ENCODE assay signal across 8 cellular contexts in the genomic region with DNA sequence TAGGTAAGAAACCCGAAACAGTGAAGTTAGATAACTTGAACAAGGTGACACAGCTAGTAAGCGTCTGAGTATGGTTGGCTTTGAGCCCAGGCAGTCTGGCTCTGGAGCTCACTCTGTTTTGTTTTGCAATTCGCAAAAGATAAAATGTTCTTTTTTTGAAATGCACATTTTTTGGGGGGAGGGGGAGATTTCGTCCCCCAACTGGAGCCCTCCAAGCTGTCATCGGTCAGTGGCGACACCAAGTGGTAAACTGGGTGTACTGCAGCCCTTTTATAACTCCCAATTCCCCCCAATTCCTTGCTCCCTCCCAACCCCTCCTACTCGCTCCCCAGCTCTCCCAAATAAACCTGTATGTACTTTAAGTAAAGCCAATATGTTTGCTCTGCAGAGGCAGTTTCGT. TPM values are rescaled to one million over a fixed set of nuclear protein-coding genes. Genes with fewer than 3 reads are reported as not detected.
DNase-seq lines count a peak whose midpoint lies in the region; TF ChIP-seq lines count a peak whose summit lies in the region.

No MANE protein-coding gene starts in this region.

- H3F3A ChIP-seq in PC-9 (ENCODE audit: insufficient read depth, low read depth): no peaks in the 10 kb centered on the region

- CTCF ChIA-PET in AG04449 (lab: Yijun Ruan, JAX) (interaction anchor here (0.6 to 3.9 kb wide), 15 partner anchors 8 to 984 kb away, joined by 3 to 23 read pairs (median 3); partner anchors contain the start of gene AKAP4), PC-9 (lab: Charles Lee) (no interaction called here)

- H3K9me3 ChIP-seq in PC-9 (ENCODE audit: insufficient read depth, low read depth) (no peaks in the 10 kb centered on the region), vagina (no peaks in the 10 kb centered on the region)

- intact Hi-C loops in PC-9 (cut with micrococcal nuclease; ENCODE audit: unreplicated experiment) (loop anchor here (5.0 to 10.0 kb wide), 3 partner anchors 165 to 663 kb away; partner anchors contain the start of genes AKAP4 and CCNB3), vagina (cut with DNase I) (loop anchor here (5.0 kb wide), 1 partner anchor 283 kb away; the partner anchor contains the start of genes AKAP4 and CCNB3)

- H3K36me3 ChIP-seq in PC-9 (ENCODE audit: low read depth): no peaks in the 10 kb centered on the region
- no peaks in the 10 kb centered on the region for H3K36me3 ChIP-seq in vagina

- H3K79me2 ChIP-seq in PC-9 (ENCODE audit: low read depth): no peaks in the 10 kb centered on the region

- no peak for DNase-seq in AG04449 (ENCODE audit: low read depth, low spot score)
- DNase-seq in GM10266 (ENCODE audit: extremely low spot score): peak; percentile 4
- DNase-seq in PC-9: no peak
- peak; percentile 35 for DNase-seq in cerebellum (ENCODE audit: low spot score)
- DNase-seq in lung microvascular endothelial cell (ENCODE audit: low read depth in 2 of 2): peak; percentile 5 to 43
- DNase-seq in vagina (ENCODE audit: extremely low spot score in 2 of 2): no peak
- no peak for DNase-seq in OCI-M2 (lab: John Stamatoyannopoulos, UW; ENCODE audit: unreplicated experiment)
- no peak for DNase-seq in MV-4-11 (lab: John Stamatoyannopoulos, UW)

- no peak for TF ChIP-seq POLR2A in vagina (IDR thresholded peaks at IDR 0.05)

- BruUV-seq in PC-9 (replicated peaks; lab: Mats Ljungman, UMichigan): no TSS peak

- H3K4me3 ChIP-seq in AG04449 (ENCODE audit: low read depth, low read length) (no peak overlapping the region), PC-9 (no peak overlapping the region), vagina (no peak overlapping the region)

- H3K27ac ChIP-seq in PC-9: no peak overlapping the region
- no peak overlapping the region for H3K27ac ChIP-seq in vagina

- POLR2A ChIA-PET in AG04449 (lab: Yijun Ruan, JAX) (no interaction called here), PC-9 (lab: Charles Lee; ENCODE audit: unreplicated experiment) (interaction anchor here (0.6 kb wide), 1 partner anchor 67 kb away, joined by 6 read pairs; no protein-coding TSS in a partner anchor)

- H3K9me2 ChIP-seq in PC-9 (ENCODE audit: insufficient read depth): no peaks in the 10 kb centered on the region

- H3K4me1 ChIP-seq in PC-9 (replicated peaks; ENCODE audit: insufficient read depth) (no peaks in the 10 kb centered on the region), vagina (peaks cover 6% of the 10 kb centered on the region)

- TF ChIP-seq CTCF in AG04449 (IDR thresholded peaks at IDR 0.05; ENCODE audit: insufficient read depth, low read length, missing control alignments) (peak; percentile 57), GM10266 (IDR thresholded peaks at IDR 0.05; ENCODE audit: control insufficient read depth, insufficient read depth, low read depth, missing control alignments) (peak; percentile 65), PC-9 (conservative IDR thresholded peaks at IDR 0.05) (peak; percentile 74), vagina (IDR thresholded peaks at IDR 0.05) (peak; percentile 35 to 61 (median 57))

- H3K27me3 ChIP-seq in PC-9 (ENCODE audit: insufficient read depth, low read depth) (no peaks in the 10 kb centered on the region), vagina (no peaks in the 10 kb centered on the region)

- no peak overlapping the region for H2AFZ ChIP-seq in PC-9

- no peak overlapping the region for H3K4me2 ChIP-seq in PC-9

- no peaks in the 10 kb centered on the region for H4K20me1 ChIP-seq in PC-9 (ENCODE audit: insufficient read depth)

RNA-seq across cellular contexts. Expression of gene CLCN5, which starts 2.8 kb away (rescaled TPM):
- total RNA-seq in PC-9 (2021) (0.94 and 1.4 TPM in 2 replicates), cerebellum (14.7 TPM), lung microvascular endothelial cell (4.6 and 6.3 TPM in 2 replicates), vagina (4.9 TPM)

RNA-seq across cellular contexts. Expression of gene USP27X, which starts 40.3 kb away (rescaled TPM):
- 1.1 and 1.3 TPM in 2 replicates for total RNA-seq in PC-9 (2021)
- total RNA-seq in cerebellum: 8.2 TPM
- total RNA-seq in lung microvascular endothelial cell: 2.2 and 2.6 TPM in 2 replicates
- 2.9 TPM for total RNA-seq in vagina

Comparison
In these comparisons a context has a peak if more than half of its experiments do, and no peak if none do; other contexts are left out.
1. DNase-seq: peak in GM10266 (single experiment), cerebellum (single experiment) and lung microvascular endothelial cell (2 of 2); none in AG04449 (single experiment), PC-9 (0 of 2), vagina (0 of 2), OCI-M2 (single experiment) and MV-4-11 (single experiment).
2. Peak in every context shown above with its lines, with median percentiles within 50 percentile points of each other: CTCF ChIP-seq.